ENCODE assay signal across 13 cellular contexts in genomic region chr1:158116311-158116710, GRCh38.
A peak's percentile ranks its signal among the peaks of the same experiment; 100 is the strongest.
DNase-seq lines count a peak whose midpoint lies in the region; ATAC-seq and TF ChIP-seq lines count a peak whose summit lies in the region.
"Had no signal": no experiment of that assay in that cellular context is flagged by ENCODE, and none has a peak within 500 bp of the region (broad histone marks: within the 10 kb centered on the region; RNA-seq: fewer than 3 reads in every experiment).

No MANE protein-coding gene starts in this region.

- DNase-seq in T-helper 17 cell (no peak), endodermal cell (peak; percentile 27), type B pancreatic cell (ENCODE audit: extremely low spot score, unreplicated experiment) (no peak)
- DNase-seq in CD8-positive, alpha-beta memory T cell: no peak
- no peak for DNase-seq in activated CD4-positive, alpha-beta memory T cell treated with anti-CD3 and anti-CD28 coated beads for 36 hours
- DNase-seq in stimulated activated CD4-positive, alpha-beta T cell treated with anti-CD3 and anti-CD28 coated beads, Interleukin-15, amount 100 ng/mL, for 24 hours: no peak
- DNase-seq: Caco-2; CD8-positive, alpha-beta T cell; DND-41; GDM1 had no signal

- H3K27me3 Mint-ChIP-seq in T-helper 17 cell: peaks cover 80% of the 10 kb centered on the region
- H3K27me3 Mint-ChIP-seq in endodermal cell (ENCODE audit: insufficient read depth): peaks cover 41% of the 10 kb centered on the region
- H3K27me3 Mint-ChIP-seq in nephron (ENCODE audit: low read depth): peaks cover 52% of the 10 kb centered on the region
- peaks cover 44% of the 10 kb centered on the region for H3K27me3 Mint-ChIP-seq in type B pancreatic cell
- peaks cover 49 to 80% of the 10 kb centered on the region in 2 donors for H3K27me3 Mint-ChIP-seq in CD8-positive, alpha-beta memory T cell
- H3K27me3 Mint-ChIP-seq in activated CD4-positive, alpha-beta memory T cell treated with anti-CD3 and anti-CD28 coated beads for 36 hours: peaks cover 57% of the 10 kb centered on the region

- H3K4me1 Mint-ChIP-seq in T-helper 17 cell: peaks cover 24% of the 10 kb centered on the region
- peaks cover 20% of the 10 kb centered on the region for H3K4me1 Mint-ChIP-seq in endodermal cell
- peaks cover 42% of the 10 kb centered on the region for H3K4me1 Mint-ChIP-seq in nephron
- peaks cover 51% of the 10 kb centered on the region for H3K4me1 Mint-ChIP-seq in type B pancreatic cell (ENCODE audit: unreplicated experiment)
- H3K4me1 Mint-ChIP-seq in CD8-positive, alpha-beta memory T cell: peaks cover 17 to 24% (median 22%) of the 10 kb centered on the region in 3 donors
- peaks cover 11% of the 10 kb centered on the region for H3K4me1 Mint-ChIP-seq in activated CD4-positive, alpha-beta memory T cell treated with anti-CD3 and anti-CD28 coated beads for 36 hours (ENCODE audit: low read depth)

- 72 to 78% methylated on average over 7 of the region's 7 CpGs for WGBS in endodermal cell (ENCODE audit: insufficient coverage in 1 of 2, insufficient read length in 1 of 2), 2 experiments

- peaks cover 2% of the 10 kb centered on the region for H3K4me1 ChIP-seq in endodermal cell (ENCODE audit: control insufficient read depth, insufficient read depth, low read length)
- H3K4me1 ChIP-seq in CD8-positive, alpha-beta memory T cell (ENCODE audit: insufficient read depth, low read length): peaks cover 5% of the 10 kb centered on the region
- H3K4me1 ChIP-seq: Caco-2 had no signal

- H3K27ac Mint-ChIP-seq in T-helper 17 cell (no peak overlapping the region), endodermal cell (no peak overlapping the region), nephron (peak overlapping the region; percentile 12 to 68 (median 24)), type B pancreatic cell (peak overlapping the region; percentile 82)
- H3K27ac Mint-ChIP-seq in CD8-positive, alpha-beta memory T cell: no peak overlapping the region
- no peak overlapping the region for H3K27ac Mint-ChIP-seq in activated CD4-positive, alpha-beta memory T cell treated with anti-CD3 and anti-CD28 coated beads for 36 hours
- H3K27ac Mint-ChIP-seq: CD14-positive monocyte; CD8-positive, alpha-beta T cell; IgD-negative memory B cell had no signal

- no peak overlapping the region for H3K4me3 ChIP-seq in endodermal cell (ENCODE audit: low read length)
- H3K4me3 ChIP-seq in CD8-positive, alpha-beta memory T cell (ENCODE audit: low read length): no peak overlapping the region

- no peak overlapping the region for H3K9ac ChIP-seq in endodermal cell (ENCODE audit: extremely low read depth, low read length, poor library complexity, severe bottlenecking)

- H3K27ac ChIP-seq in endodermal cell (ENCODE audit: low read depth, low read length): no peak overlapping the region
- H3K27ac ChIP-seq in CD8-positive, alpha-beta memory T cell (ENCODE audit: low read depth, low read length): no peak overlapping the region

- POLR2A ChIA-PET in CD8-positive, alpha-beta memory T cell (lab: Charles Lee): no interaction called here
- POLR2A ChIA-PET in activated CD4-positive, alpha-beta memory T cell treated with anti-CD3 and anti-CD28 coated beads for 36 hours (lab: Charles Lee): no interaction called here

- H3K36me3 Mint-ChIP-seq in T-helper 17 cell (ENCODE audit: low read depth) (peaks cover 8% of the 10 kb centered on the region), endodermal cell (ENCODE audit: low read depth) (no peaks in the 10 kb centered on the region), nephron (ENCODE audit: low read depth) (no peaks in the 10 kb centered on the region), type B pancreatic cell (peaks cover 6% of the 10 kb centered on the region)
- H3K36me3 Mint-ChIP-seq in CD8-positive, alpha-beta memory T cell: no peaks in the 10 kb centered on the region
- no peaks in the 10 kb centered on the region for H3K36me3 Mint-ChIP-seq in activated CD4-positive, alpha-beta memory T cell treated with anti-CD3 and anti-CD28 coated beads for 36 hours
- H3K36me3 Mint-ChIP-seq: CD8-positive, alpha-beta T cell; IgD-negative memory B cell had no signal

- H3K4me3 Mint-ChIP-seq in T-helper 17 cell (peak overlapping the region; percentile 25), endodermal cell (no peak overlapping the region), nephron (peak overlapping the region in 2 of 3 experiments; percentile 33 to 53), type B pancreatic cell (peak overlapping the region; percentile 48)
- no peak overlapping the region for H3K4me3 Mint-ChIP-seq in CD8-positive, alpha-beta memory T cell
- no peak overlapping the region for H3K4me3 Mint-ChIP-seq in activated CD4-positive, alpha-beta memory T cell treated with anti-CD3 and anti-CD28 coated beads for 36 hours
- H3K4me3 Mint-ChIP-seq: CD14-positive monocyte; CD8-positive, alpha-beta T cell; IgD-negative memory B cell had no signal

- CTCF ChIA-PET in CD8-positive, alpha-beta memory T cell (lab: Charles Lee): interaction anchor here (0.9 to 3.9 kb wide), 2 partner anchors 8 to 536 kb away, joined by 3 to 19 read pairs; no protein-coding TSS in a partner anchor
- CTCF ChIA-PET in activated CD4-positive, alpha-beta memory T cell treated with anti-CD3 and anti-CD28 coated beads for 36 hours (lab: Charles Lee): interaction anchor here (0.6 to 11.8 kb wide), 8 partner anchors 8 to 441 kb away, joined by 3 to 115 read pairs (median 4); no protein-coding TSS in a partner anchor

- TF ChIP-seq CTCF in endodermal cell (conservative IDR thresholded peaks at IDR 0.05) (no peak), nephron (IDR thresholded peaks at IDR 0.05; ENCODE audit: unreplicated experiment in 3 of 3) (no peak), type B pancreatic cell (conservative IDR thresholded peaks at IDR 0.05) (no peak)

- H3K27me3 ChIP-seq in endodermal cell (ENCODE audit: control insufficient read depth, insufficient read depth, low read length, poor library complexity, severe bottlenecking): peaks cover 32% of the 10 kb centered on the region
- peaks cover 7% of the 10 kb centered on the region for H3K27me3 ChIP-seq in CD8-positive, alpha-beta memory T cell (ENCODE audit: insufficient read depth, low read length, poor library complexity, severe bottlenecking)

- no peaks in the 10 kb centered on the region for H3K9me3 Mint-ChIP-seq in endodermal cell
- peaks cover 3% of the 10 kb centered on the region for H3K9me3 Mint-ChIP-seq in nephron
- no peaks in the 10 kb centered on the region for H3K9me3 Mint-ChIP-seq in type B pancreatic cell
- H3K9me3 Mint-ChIP-seq in CD8-positive, alpha-beta memory T cell: no peaks in the 10 kb centered on the region
- H3K9me3 Mint-ChIP-seq in activated CD4-positive, alpha-beta memory T cell treated with anti-CD3 and anti-CD28 coated beads for 36 hours: no peaks in the 10 kb centered on the region
- H3K9me3 Mint-ChIP-seq: CD8-positive, alpha-beta T cell; IgD-negative memory B cell had no signal

- no peak for ATAC-seq in T-helper 17 cell
- ATAC-seq: CD8-positive, alpha-beta T cell had no signal

- H3K9me3 ChIP-seq in T-helper 17 cell (ENCODE audit: control insufficient read depth, low read length, poor library complexity, severe bottlenecking) (no peaks in the 10 kb centered on the region), endodermal cell (ENCODE audit: control insufficient read depth, low read length) (no peaks in the 10 kb centered on the region)
- H3K9me3 ChIP-seq in CD8-positive, alpha-beta memory T cell (ENCODE audit: low read length): no peaks in the 10 kb centered on the region
- H3K9me3 ChIP-seq: Caco-2 had no signal

- H3K36me3 ChIP-seq in endodermal cell (ENCODE audit: control insufficient read depth, insufficient read depth, low read length): no peaks in the 10 kb centered on the region
- no peaks in the 10 kb centered on the region for H3K36me3 ChIP-seq in CD8-positive, alpha-beta memory T cell (ENCODE audit: insufficient read depth, low read length)

- intact Hi-C loops in activated CD4-positive, alpha-beta memory T cell treated with anti-CD3 and anti-CD28 coated beads for 36 hours (cut with micrococcal nuclease): loop anchor here (10.0 kb wide), 1 partner anchor 58 kb away; no protein-coding TSS in a partner anchor

Comparison
In these comparisons a context has a peak if more than half of its experiments do, and no peak if none do; other contexts are left out.
1. H3K27ac Mint-ChIP-seq: peak in nephron (3 of 3) and type B pancreatic cell (single experiment); none in T-helper 17 cell (single experiment), endodermal cell (single experiment), CD8-positive, alpha-beta memory T cell (0 of 8) and activated CD4-positive, alpha-beta memory T cell treated with anti-CD3 and anti-CD28 coated beads for 36 hours (single experiment).
2. H3K4me3 Mint-ChIP-seq: peak in T-helper 17 cell (single experiment), nephron (2 of 3) and type B pancreatic cell (single experiment); none in endodermal cell (single experiment), CD8-positive, alpha-beta memory T cell (0 of 7) and activated CD4-positive, alpha-beta memory T cell treated with anti-CD3 and anti-CD28 coated beads for 36 hours (single experiment).